Comparison of ENCODE assay signal across 20 cellular contexts in the genomic region with DNA sequence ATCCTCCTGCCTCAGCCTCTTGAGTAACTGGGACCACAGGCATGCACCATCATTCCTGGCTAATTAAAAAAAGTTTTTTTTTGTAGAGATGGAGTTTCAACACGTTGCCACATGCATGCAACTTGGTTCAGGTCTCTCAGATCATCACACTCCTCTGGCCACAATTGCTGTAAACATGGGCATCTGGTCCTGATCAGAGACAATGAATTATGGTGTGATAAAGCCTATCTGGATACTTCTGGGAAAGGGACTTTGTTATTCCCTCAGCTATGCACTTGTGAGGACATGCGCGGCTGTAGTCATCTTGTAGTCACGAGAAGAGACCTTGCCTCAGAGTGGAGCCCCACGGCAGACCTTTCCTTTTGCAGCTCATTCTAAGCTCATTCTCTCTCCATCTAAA.
"Had no signal": no experiment of that assay in that cellular context is flagged by ENCODE, and none has a peak within 500 bp of the region (broad histone marks: within the 10 kb centered on the region; RNA-seq: fewer than 3 reads in every experiment).

No MANE protein-coding gene starts in this region.

- H3K9me3 ChIP-seq: prostate gland, suprapubic skin had no signal

- H3K4me3 Mint-ChIP-seq: activated CD4-positive, alpha-beta memory T cell treated with anti-CD3 and anti-CD28 coated beads, Interleukin-2, amount 10 ng/mL, durations not matched to agents 7 days and 5 days; activated T-cell treated with anti-CD3 and anti-CD28 coated beads, Interleukin-2, amount 50 U/mL, for 24 hours; immature natural killer cell; nephron progenitor cell had no signal

- H3K4me1 Mint-ChIP-seq: nephron progenitor cell had no signal

- H3K27ac ChIP-seq: brain microvascular endothelial cell, prostate gland, suprapubic skin had no signal

- H3K4me3 ChIP-seq: prostate gland, suprapubic skin had no signal

- H3K4me1 ChIP-seq: prostate gland had no signal

- ATAC-seq: right cardiac atrium had no signal

- H3K27me3 Mint-ChIP-seq: activated CD4-positive, alpha-beta memory T cell treated with anti-CD3 and anti-CD28 coated beads, Interleukin-2, amount 10 ng/mL, durations not matched to agents 7 days and 5 days; activated T-cell treated with anti-CD3 and anti-CD28 coated beads, Interleukin-2, amount 50 U/mL, for 24 hours; stimulated activated naive CD8-positive, alpha-beta T cell treated with anti-CD3 and anti-CD28 coated beads, Interleukin-15, Interleukin-2, amounts not matched to agents 100 ng/mL and 50 ng/mL, for 24 hours had no signal

- H3K36me3 Mint-ChIP-seq: immature natural killer cell had no signal

- H3K27ac Mint-ChIP-seq: nephron progenitor cell; stimulated activated naive CD8-positive, alpha-beta T cell treated with anti-CD3 and anti-CD28 coated beads, Interleukin-15, Interleukin-2, amounts not matched to agents 100 ng/mL and 50 ng/mL, for 24 hours had no signal

- H3K27me3 ChIP-seq: brain microvascular endothelial cell, suprapubic skin had no signal

- DNase-seq: activated CD4-positive, alpha-beta memory T cell treated with anti-CD3 and anti-CD28 coated beads, Interleukin-2, amount 10 ng/mL, durations not matched to agents 7 days and 5 days; activated CD4-positive, CD25-positive, alpha-beta regulatory T cell treated with anti-CD3 and anti-CD28 coated beads, Interleukin-2, amount 50 U/mL, for 72 hours; activated effector memory CD4-positive, alpha-beta T cell treated with Interleukin-2 at 50 U/mL for 16 hours; activated T-cell treated with anti-CD3 and anti-CD28 coated beads, Interleukin-2, amount 50 U/mL, for 24 hours; anterior cingulate cortex; brain microvascular endothelial cell; effector CD8-positive, alpha-beta T cell; head of caudate nucleus; immature natural killer cell; mesendoderm; nephron progenitor cell; right cardiac atrium; small intestine; stimulated activated CD4-positive, alpha-beta T cell treated with anti-CD3 and anti-CD28 coated beads, Interleukin-4, amount 100 ng/mL, for 4 hours; stimulated activated CD8-positive, alpha-beta memory T cell treated with anti-CD3 and anti-CD28 coated beads, Interleukin-4, amount 100 ng/mL, for 48 hours; T1000; trophoblast cell had no signal

- H3K36me3 ChIP-seq: brain microvascular endothelial cell, prostate gland, suprapubic skin had no signal
